Comparison of ENCODE assay signal across 16 cellular contexts in genomic region chr11:20060647-20061205, GRCh38.
"Had no signal": no experiment of that assay in that cellular context is flagged by ENCODE, and none has a peak within 500 bp of the region (broad histone marks: within the 10 kb centered on the region; RNA-seq: fewer than 3 reads in every experiment).

No MANE protein-coding gene starts in this region.

- DNase-seq: activated CD4-positive, alpha-beta T cell treated with anti-CD3 and anti-CD28 coated beads for 1 hour; activated CD4-positive, alpha-beta T cell treated with anti-CD3 and anti-CD28 coated beads, Interleukin-2, amount 50 U/mL, for 4 hours; activated naive CD4-positive, alpha-beta T cell treated with Interleukin-2 at 50 U/mL for 16 hours; activated naive CD8-positive, alpha-beta T cell treated with anti-CD3 and anti-CD28 coated beads, Interleukin-2, amount 50 U/mL, for 24 hours; activated T-cell treated with anti-CD3 and anti-CD28 coated beads for 4 hours; mesenchymal stem cell; natural killer cell; nucleus accumbens; posterior cingulate gyrus; right lobe of liver; SK-N-SH; spleen; stimulated activated naive CD8-positive, alpha-beta T cell treated with anti-CD3 and anti-CD28 coated beads, Interleukin-15, amount 100 ng/mL, for 72 hours; T-helper 1 cell; upper lobe of right lung had no signal

- H3K27ac Mint-ChIP-seq: activated naive CD8-positive, alpha-beta T cell treated with anti-CD3 and anti-CD28 coated beads, Interleukin-2, amount 50 U/mL, for 24 hours; natural killer cell; stimulated activated naive CD8-positive, alpha-beta T cell treated with anti-CD3 and anti-CD28 coated beads, Interleukin-15, amount 100 ng/mL, for 72 hours had no signal

- H3K4me3 Mint-ChIP-seq: activated naive CD8-positive, alpha-beta T cell treated with anti-CD3 and anti-CD28 coated beads, Interleukin-2, amount 50 U/mL, for 24 hours; natural killer cell; stimulated activated naive CD8-positive, alpha-beta T cell treated with anti-CD3 and anti-CD28 coated beads, Interleukin-15, amount 100 ng/mL, for 72 hours had no signal

- H3K9me3 Mint-ChIP-seq: activated naive CD8-positive, alpha-beta T cell treated with anti-CD3 and anti-CD28 coated beads, Interleukin-2, amount 50 U/mL, for 24 hours; natural killer cell; stimulated activated naive CD8-positive, alpha-beta T cell treated with anti-CD3 and anti-CD28 coated beads, Interleukin-15, amount 100 ng/mL, for 72 hours had no signal

- H3K4me1 Mint-ChIP-seq: activated naive CD8-positive, alpha-beta T cell treated with anti-CD3 and anti-CD28 coated beads, Interleukin-2, amount 50 U/mL, for 24 hours; natural killer cell; stimulated activated naive CD8-positive, alpha-beta T cell treated with anti-CD3 and anti-CD28 coated beads, Interleukin-15, amount 100 ng/mL, for 72 hours had no signal

- H3K4me3 ChIP-seq: ascending aorta, right lobe of liver, spleen, upper lobe of right lung had no signal

- H3K36me3 Mint-ChIP-seq: natural killer cell had no signal

- H3K27me3 Mint-ChIP-seq: activated naive CD8-positive, alpha-beta T cell treated with anti-CD3 and anti-CD28 coated beads, Interleukin-2, amount 50 U/mL, for 24 hours had no signal

- ATAC-seq: activated naive CD8-positive, alpha-beta T cell treated with anti-CD3 and anti-CD28 coated beads, Interleukin-2, amount 50 U/mL, for 24 hours; natural killer cell; stimulated activated naive CD8-positive, alpha-beta T cell treated with anti-CD3 and anti-CD28 coated beads, Interleukin-15, amount 100 ng/mL, for 72 hours; upper lobe of right lung had no signal
